ENCODE assay signal across 10 cellular contexts in the genomic region with DNA sequence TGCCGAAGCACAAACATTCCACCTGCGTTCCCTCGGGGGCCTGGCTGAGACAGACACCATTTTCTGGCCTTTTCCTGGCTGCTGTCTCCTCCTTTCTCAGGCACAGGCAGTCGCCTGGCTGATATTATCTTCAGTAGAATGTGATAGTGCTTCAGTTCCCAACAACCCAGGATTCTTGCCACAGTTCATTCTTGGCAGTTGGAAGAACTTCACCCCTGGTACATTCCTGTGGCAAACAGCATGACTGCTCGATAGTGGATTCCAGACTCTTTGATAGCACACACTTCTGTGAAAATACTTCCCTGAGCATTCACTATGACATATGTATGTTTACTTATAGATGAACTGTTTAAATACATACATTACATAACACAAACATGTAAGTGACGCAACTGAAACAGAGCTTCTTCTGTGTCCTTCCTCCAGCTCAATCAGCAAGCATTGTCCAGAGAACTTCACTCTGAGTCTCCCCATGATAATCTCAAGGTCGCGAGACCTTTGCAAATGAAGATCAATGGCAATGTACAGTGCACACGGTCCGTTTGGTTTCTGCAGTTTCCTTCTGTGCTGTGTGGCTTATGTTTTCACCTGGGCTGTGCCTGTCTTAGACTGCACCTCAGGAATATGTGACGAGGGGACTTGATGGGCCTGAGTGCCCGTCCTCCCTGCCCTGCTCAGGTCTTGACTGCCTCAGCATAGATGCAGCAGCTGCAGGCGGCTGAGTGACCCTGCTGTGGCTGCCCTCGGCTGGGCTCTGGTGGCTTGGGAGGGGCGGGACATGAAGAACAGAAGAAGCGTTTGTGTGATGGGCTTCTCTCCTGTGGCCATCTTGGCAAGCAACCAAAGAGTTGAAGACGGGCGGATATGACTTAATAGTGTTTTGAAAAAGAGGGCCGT. TPM values are rescaled to one million over a fixed set of nuclear protein-coding genes. Genes with fewer than 3 reads are reported as not detected.
DNase-seq lines count a peak whose midpoint lies in the region; ATAC-seq, FAIRE-seq and TF ChIP-seq lines count a peak whose summit lies in the region.
"Had no signal": no experiment of that assay in that cellular context is flagged by ENCODE, and none has a peak within 500 bp of the region (broad histone marks: within the 10 kb centered on the region; RNA-seq: fewer than 3 reads in every experiment).

No MANE protein-coding gene starts in this region.

- peak; percentile 42 for DNase-seq in HS-27A (ENCODE audit: low read depth)
- peak; percentile 73 to 88 for DNase-seq in breast epithelium (ENCODE audit: low spot score in 2 of 2)
- DNase-seq in islet precursor cell, result peak; percentile 98
- peak; percentile 41 for DNase-seq in stromal cell of bone marrow (ENCODE audit: low read depth)
- no peak for DNase-seq in D721Med (ENCODE audit: insufficient read length, low spot score)
- no peak for DNase-seq in colonic mucosa
- DNase-seq in Calu3, result no peak

- H3K27ac Mint-ChIP-seq in Calu3 (ENCODE audit: unreplicated experiment), result no peak overlapping the region

- no peak for ATAC-seq in GM18873 (IDR thresholded peaks at IDR 0.05; ENCODE audit: low FRiP score, unreplicated experiment)

- intact Hi-C loops in breast epithelium (cut with DNase I; ENCODE audit: low total_unique reads) (no loop called here), colonic mucosa (cut with DNase I) (no loop called here), Calu3 (cut with micrococcal nuclease; ENCODE audit: unreplicated experiment) (no loop called here)

- peaks cover 10% of the 10 kb centered on the region for H3K4me1 Mint-ChIP-seq in Calu3 (ENCODE audit: low read depth, unreplicated experiment)

- H3K36me3 Mint-ChIP-seq in Calu3 (ENCODE audit: insufficient read depth, unreplicated experiment), result no peaks in the 10 kb centered on the region

- H3K4me1 ChIP-seq in breast epithelium (peaks cover 0 to 14% of the 10 kb centered on the region in 2 donors), colonic mucosa (no peaks in the 10 kb centered on the region)

- peaks cover 14% of the 10 kb centered on the region for H3K27me3 Mint-ChIP-seq in Calu3 (ENCODE audit: unreplicated experiment)

- H3K36me3 ChIP-seq in breast epithelium (no peaks in the 10 kb centered on the region), colonic mucosa (no peaks in the 10 kb centered on the region)

- H3K9me3 ChIP-seq in breast epithelium (no peaks in the 10 kb centered on the region), colonic mucosa (no peaks in the 10 kb centered on the region)

- peak overlapping the region in 2 of 3 donors; percentile 15 to 34 for H3K4me3 ChIP-seq in breast epithelium
- H3K4me3 ChIP-seq in colonic mucosa, result no peak overlapping the region

- H3K9ac ChIP-seq in colonic mucosa (ENCODE audit: low read depth in 2 of 2, low read length in 2 of 2), result no peak overlapping the region

- CTCF ChIA-PET in Calu3 (lab: Charles Lee), result no interaction called here

- TF ChIP-seq CTCF in breast epithelium (IDR thresholded peaks at IDR 0.05) (no peak), D721Med (IDR thresholded peaks at IDR 0.05; ENCODE audit: insufficient read depth, missing control alignments) (no peak), colonic mucosa (IDR thresholded peaks at IDR 0.05) (no peak), Calu3 (IDR thresholded peaks at IDR 0.05; ENCODE audit: unreplicated experiment) (no peak)

- no peaks in the 10 kb centered on the region for H3K9me3 Mint-ChIP-seq in Calu3 (ENCODE audit: low read depth, unreplicated experiment)

- FAIRE-seq in D721Med (lab: Jason Lieb, UNC), result no peak
- FAIRE-seq: endometrium had no signal

- no TSS peak for BruUV-seq in Calu3 (replicated peaks; lab: Mats Ljungman, UMichigan)

- H3K27me3 ChIP-seq in breast epithelium (no peaks in the 10 kb centered on the region), colonic mucosa (no peaks in the 10 kb centered on the region)

- TF ChIP-seq POLR2A in breast epithelium (IDR thresholded peaks at IDR 0.05), result no peak

- no peak overlapping the region for H3K4me3 Mint-ChIP-seq in Calu3 (ENCODE audit: low read depth, unreplicated experiment)

- peak overlapping the region; percentile 81 to 88 for H3K27ac ChIP-seq in breast epithelium
- no peak overlapping the region for H3K27ac ChIP-seq in colonic mucosa

RNA-seq across cellular contexts. Expression of gene MYBPHL, which starts 7.5 kb away (rescaled TPM):
- total RNA-seq in breast epithelium (not detected), colonic mucosa (not detected), Calu3 (2022) (not detected in 2 replicates)
- total RNA-seq: T-helper 2 cell treated with Interferon-gamma antibody and Interleukin-4, amounts not matched to agents 100 ng/mL and 5 ng/mL, for 36 hours had no signal

RNA-seq across cellular contexts. Expression of gene PSRC1, which starts 16.4 kb away (rescaled TPM):
- total RNA-seq in breast epithelium, result 1 to 10 TPM; 4.2 to 5.9 (median 4.3) TPM
- 10 to 100 TPM in 1 of 2 donors, 1 to 10 TPM in 1; 6.5 to 36.0 TPM for total RNA-seq in colonic mucosa
- 17.1 and 21.3 TPM in 2 replicates for total RNA-seq in Calu3 (2022)

RNA-seq across cellular contexts. Expression of gene CELSR2, which starts 50.0 kb away (rescaled TPM):
- total RNA-seq in breast epithelium (10 to 100 TPM in 2 of 3 donors, 1 to 10 TPM in 1; 1.3 to 19.5 (median 13.8) TPM), colonic mucosa (1 to 10 TPM; 4.2 to 6.1 TPM), Calu3 (2022) (5.1 and 5.3 TPM in 2 replicates)

Comparison
In these comparisons a context has a peak if more than half of its experiments do, and no peak if none do; other contexts are left out.
1. DNase-seq: peak in HS-27A (single experiment), breast epithelium (2 of 2), islet precursor cell (single experiment) and stromal cell of bone marrow (single experiment); none in D721Med (single experiment), colonic mucosa (single experiment) and Calu3 (single experiment).